Comparison of ENCODE assay signal across 1 cellular context in genomic region chr15:74783072-74783807, GRCh38.
TF ChIP-seq lines count a peak whose summit lies in the region.

No MANE protein-coding gene starts in this region.

TF ChIP-seq in HepG2, 621 proteins besides CTCF, POLR2A, EP300 and RAD21 (continued from another document and continues in another):
- TF ChIP-seq ZNF512B (CRISPR knock-in tag; IDR thresholded peaks at IDR 0.05; ENCODE audit: borderline replicate concordance) (no peak), HMG20B (CRISPR knock-in tag; conservative IDR thresholded peaks at IDR 0.05) (no peak), ZFP90 (CRISPR knock-in tag; IDR thresholded peaks at IDR 0.05; ENCODE audit: borderline replicate concordance) (no peak), MXD4 (CRISPR knock-in tag; IDR thresholded peaks at IDR 0.05) (0 out of 2 replicates have a peak, but pooled peaks have one; percentile 24), ZSCAN9 (CRISPR knock-in tag; IDR thresholded peaks at IDR 0.05; ENCODE audit: borderline replicate concordance) (no peak), CEBPG (CRISPR knock-in tag; IDR thresholded peaks at IDR 0.05) (no peak), PAWR (CRISPR knock-in tag; IDR thresholded peaks at IDR 0.05; ENCODE audit: borderline replicate concordance) (no peak), PRDM15 (CRISPR knock-in tag; IDR thresholded peaks at IDR 0.05) (no peak), CBX1 (IDR thresholded peaks at IDR 0.05; ENCODE audit: low read depth) (no peak), TBP (CRISPR knock-in tag; IDR thresholded peaks at IDR 0.05) (no peak), ZFY (CRISPR knock-in tag; IDR thresholded peaks at IDR 0.05) (peak; percentile 71), RBFOX2 (IDR thresholded peaks at IDR 0.05; ENCODE audit: low read depth, low read length) (no peak), MAZ (IDR thresholded peaks at IDR 0.05; ENCODE audit: borderline replicate concordance, low read depth, low read length) (no peak), MAZ (CRISPR knock-in tag; IDR thresholded peaks at IDR 0.05; ENCODE audit: low read depth) (no peak), TFDP2 (CRISPR knock-in tag; IDR thresholded peaks at IDR 0.05) (peak; percentile 53; the same call in 1 of the 2 replicates), SIN3A (IDR thresholded peaks at IDR 0.05; ENCODE audit: borderline replicate concordance, low read depth, low read length) (no peak), PCBP1 (IDR thresholded peaks at IDR 0.05; ENCODE audit: borderline replicate concordance, low read depth, low read length) (no peak), ARID5B (CRISPR knock-in tag; IDR thresholded peaks at IDR 0.05) (0 out of 2 replicates have a peak, but pooled peaks have one; percentile 23), MIXL1 (CRISPR knock-in tag; IDR thresholded peaks at IDR 0.05) (no peak), ZBTB20 (CRISPR knock-in tag; IDR thresholded peaks at IDR 0.05; ENCODE audit: borderline replicate concordance, low read depth) (no peak), HDAC2 (CRISPR knock-in tag; IDR thresholded peaks at IDR 0.05) (peak; percentile 31; the same call in 1 of the 2 replicates), CEBPB (IDR thresholded peaks at IDR 0.05; ENCODE audit: borderline replicate concordance, low read depth, low read length) (no peak), ZNF564 (CRISPR knock-in tag; IDR thresholded peaks at IDR 0.05) (no peak), ZNF20 (CRISPR knock-in tag; IDR thresholded peaks at IDR 0.05) (no peak), EZH2 (conservative IDR thresholded peaks at IDR 0.05; ENCODE audit: low read depth, low read length) (no peak), ZNF362 (CRISPR knock-in tag; IDR thresholded peaks at IDR 0.05; ENCODE audit: borderline replicate concordance) (no peak), CENPT (CRISPR knock-in tag; IDR thresholded peaks at IDR 0.05; ENCODE audit: low read depth) (no peak), ZNF329 (CRISPR knock-in tag; IDR thresholded peaks at IDR 0.05; ENCODE audit: low read depth) (0 out of 2 replicates have a peak, but pooled peaks have one; percentile 59), ZFP62 (CRISPR knock-in tag; IDR thresholded peaks at IDR 0.05) (no peak), ZMAT5 (CRISPR knock-in tag; IDR thresholded peaks at IDR 0.05; ENCODE audit: borderline replicate concordance, low read depth) (no peak), ZNF558 (CRISPR knock-in tag; IDR thresholded peaks at IDR 0.05; ENCODE audit: borderline replicate concordance) (no peak), ZNF10 (CRISPR knock-in tag; IDR thresholded peaks at IDR 0.05; ENCODE audit: borderline replicate concordance, low read depth) (no peak), DR1 (CRISPR knock-in tag; IDR thresholded peaks at IDR 0.05) (no peak), BHLHE40 (IDR thresholded peaks at IDR 0.05; ENCODE audit: low read length) (peak; percentile 67; the same call in 1 of the 2 replicates), ZNF83 (CRISPR knock-in tag; IDR thresholded peaks at IDR 0.05; ENCODE audit: borderline replicate concordance) (no peak), ZFYVE20 (CRISPR knock-in tag; IDR thresholded peaks at IDR 0.05; ENCODE audit: borderline replicate concordance, low read depth) (no peak), KLF12 (CRISPR knock-in tag; IDR thresholded peaks at IDR 0.05; ENCODE audit: borderline replicate concordance) (no peak), CENPBD1 (CRISPR knock-in tag; IDR thresholded peaks at IDR 0.05; ENCODE audit: borderline replicate concordance, low read depth) (no peak), MAFF (IDR thresholded peaks at IDR 0.05; ENCODE audit: low read depth, low read length) (no peak), FOXK1 (CRISPR knock-in tag; IDR thresholded peaks at IDR 0.05; ENCODE audit: borderline replicate concordance, low read depth) (no peak), NPAS2 (CRISPR knock-in tag; IDR thresholded peaks at IDR 0.05; ENCODE audit: borderline replicate concordance) (no peak), MTF2 (CRISPR knock-in tag; IDR thresholded peaks at IDR 0.05; ENCODE audit: borderline replicate concordance) (peak; percentile 59; the same call in 1 of the 2 replicates), RFX3 (CRISPR knock-in tag; IDR thresholded peaks at IDR 0.05) (no peak), NFYC (CRISPR knock-in tag; IDR thresholded peaks at IDR 0.05) (no peak; the same call in 1 of the 2 replicates), ZNF597 (CRISPR knock-in tag; IDR thresholded peaks at IDR 0.05) (no peak), ZNF317 (CRISPR knock-in tag; IDR thresholded peaks at IDR 0.05) (no peak), SRSF9 (IDR thresholded peaks at IDR 0.05; ENCODE audit: borderline replicate concordance, insufficient read depth, low read depth, low read length, poor library complexity, severe bottlenecking) (no peak), ZBTB34 (CRISPR knock-in tag; IDR thresholded peaks at IDR 0.05) (no peak), IRX3 (CRISPR knock-in tag; IDR thresholded peaks at IDR 0.05; ENCODE audit: borderline replicate concordance, low read depth) (no peak), ATF3 (CRISPR knock-in tag; IDR thresholded peaks at IDR 0.05) (no peak)
